Comparison of ENCODE assay signal across 9 cellular contexts in the genomic region with DNA sequence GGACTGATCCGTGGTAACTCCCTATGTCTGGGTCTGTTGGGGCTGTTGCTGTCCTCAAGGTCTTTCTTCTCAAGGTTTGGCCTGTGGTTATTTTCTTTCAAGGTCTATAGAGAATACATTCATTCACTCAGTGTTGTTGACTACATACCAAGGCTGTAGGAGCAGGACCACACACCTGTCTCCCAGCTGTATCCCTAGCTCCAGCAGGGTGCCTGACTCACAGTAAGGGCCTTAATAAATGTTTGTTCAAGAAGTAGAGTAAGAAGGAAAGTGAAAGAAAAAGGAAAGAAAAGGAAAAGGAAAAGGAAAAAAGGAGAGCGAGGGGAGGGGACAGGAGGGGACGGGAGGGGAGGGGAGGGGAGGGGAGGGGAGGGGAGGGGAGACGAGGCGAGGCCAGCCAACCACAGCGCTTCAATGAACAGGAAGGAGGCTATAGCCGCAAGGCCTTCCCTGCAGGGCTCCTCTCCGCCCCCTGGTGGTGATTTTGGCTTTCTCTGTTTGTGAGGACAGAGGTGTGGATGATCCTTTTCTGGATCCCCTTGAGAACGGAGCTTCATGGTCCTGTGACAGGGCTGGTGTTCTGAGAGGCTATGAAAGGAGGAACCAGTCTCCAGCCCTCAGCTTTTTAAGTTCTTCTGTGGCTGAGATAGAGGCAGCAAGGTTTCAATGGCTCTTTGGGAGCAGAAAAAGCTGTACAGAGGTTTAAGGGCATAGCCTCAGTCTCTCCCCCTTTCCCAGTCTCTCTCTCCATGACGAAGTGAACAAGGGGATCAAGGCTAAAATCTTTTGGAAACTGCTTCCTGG. TPM values are rescaled to one million over a fixed set of nuclear protein-coding genes. Genes with fewer than 3 reads are reported as not detected.
DNase-seq lines count a peak whose midpoint lies in the region; ATAC-seq, FAIRE-seq and TF ChIP-seq lines count a peak whose summit lies in the region.
"Had no signal": no experiment of that assay in that cellular context is flagged by ENCODE, and none has a peak within 500 bp of the region (broad histone marks: within the 10 kb centered on the region; RNA-seq: fewer than 3 reads in every experiment).

No MANE protein-coding gene starts in this region.

- no peaks in the 10 kb centered on the region for H3K79me2 ChIP-seq in GM12878 (ENCODE audit: control insufficient read depth, insufficient read depth, low read length)

- peaks cover 18% of the 10 kb centered on the region for H3K9me3 Mint-ChIP-seq in CD8-positive, alpha-beta T cell
- H3K9me3 Mint-ChIP-seq in naive thymus-derived CD4-positive, alpha-beta T cell = peaks cover 17 to 38% (median 24%) of the 10 kb centered on the region in 11 donors

- H3K4me1 ChIP-seq in CD8-positive, alpha-beta T cell (ENCODE audit: insufficient read depth, low read length) = no peaks in the 10 kb centered on the region
- H3K4me1 ChIP-seq in GM12878 (ENCODE audit: control insufficient read depth, insufficient read depth, low read length) (no peaks in the 10 kb centered on the region), psoas muscle (no peaks in the 10 kb centered on the region)
- no peaks in the 10 kb centered on the region for H3K4me1 ChIP-seq in naive thymus-derived CD4-positive, alpha-beta T cell (ENCODE audit: control insufficient read depth in 2 of 2, insufficient read depth in 2 of 2, low read length in 2 of 2)

- H4K20me1 ChIP-seq in GM12878 (ENCODE audit: control insufficient read depth, insufficient read depth) = no peaks in the 10 kb centered on the region

- 2% methylated on average over 9 of the region's 10 CpGs for WGBS in GM12878 (ENCODE audit: insufficient coverage, insufficient replicate concordance, low lambda C conversion rate, missing lambda C conversion rate)
- whole genome bisulfite sequencing in psoas muscle, 3 donors = 43 to 45% (median 44%) methylated on average over 5 to 9 of the region's 10 CpGs

- H3K27me3 Mint-ChIP-seq in CD8-positive, alpha-beta T cell (ENCODE audit: low read depth) = no peaks in the 10 kb centered on the region
- H3K27me3 Mint-ChIP-seq in naive thymus-derived CD4-positive, alpha-beta T cell = peaks cover 0 to 14% (median 5%) of the 10 kb centered on the region in 5 donors

- peak; percentile 63 for ATAC-seq in CD8-positive, alpha-beta T cell
- ATAC-seq in HG02588 (IDR thresholded peaks at IDR 0.05; ENCODE audit: unreplicated experiment) (peak; percentile 58), GM12878 (peak; percentile 88), psoas muscle (no peak), HG03280 (IDR thresholded peaks at IDR 0.05; ENCODE audit: unreplicated experiment) (no peak)
- peak; percentile 76 for ATAC-seq in naive thymus-derived CD4-positive, alpha-beta T cell

- no peak for TF ChIP-seq RAD21 in GM12878 (IDR thresholded peaks at IDR 0.05; ENCODE audit: insufficient read depth, low read depth, low read length)

- H3K9ac ChIP-seq in GM12878 (ENCODE audit: control insufficient read depth, insufficient read depth, low read length) = no peak overlapping the region

- no peak overlapping the region for H2AFZ ChIP-seq in GM12878 (ENCODE audit: control insufficient read depth, low read depth, low read length)

- no peaks in the 10 kb centered on the region for H3K9me3 ChIP-seq in CD8-positive, alpha-beta T cell (ENCODE audit: low read length)
- H3K9me3 ChIP-seq in GM12878 (replicated peaks; ENCODE audit: control insufficient read depth, insufficient read depth, low read length) (peaks cover 4% of the 10 kb centered on the region; the same call in 1 of the 3 replicates), psoas muscle (peaks cover 13% of the 10 kb centered on the region)
- peaks cover 0 to 23% (median 0%) of the 10 kb centered on the region in 3 experiments for H3K9me3 ChIP-seq in naive thymus-derived CD4-positive, alpha-beta T cell (ENCODE audit: control insufficient read depth in 2 of 3, low read length in 3 of 3)

- DNase-seq in CD8-positive, alpha-beta T cell = peak; percentile 15 to 71 (median 57)
- peak; percentile 21 to 61 (median 50) for DNase-seq in T-helper 2 cell
- DNase-seq in GM12878 (ENCODE audit: low read depth, low spot score) = no peak
- peak in 5 of 9 donors; percentile 9 to 41 (median 22) for DNase-seq in naive thymus-derived CD4-positive, alpha-beta T cell
- no peak for DNase-seq in OCI-M2 (lab: John Stamatoyannopoulos, UW; ENCODE audit: unreplicated experiment)
- no peak for DNase-seq in psoas muscle

- TF ChIP-seq POLR2A in GM12878 (IDR thresholded peaks at IDR 0.05; ENCODE audit: low read depth, low read length) = no peak

- no peak for TF ChIP-seq CTCF in CD8-positive, alpha-beta T cell (IDR thresholded peaks at IDR 0.05)
- TF ChIP-seq CTCF in GM12878 (IDR thresholded peaks at IDR 0.05 in 2 of 3, conservative IDR thresholded peaks at IDR 0.05 in 1 of 3; ENCODE audit: control insufficient read depth in 2 of 3, extremely low read depth in 1 of 3, insufficient read depth in 1 of 3, low read depth in 3 of 3, low read length in 3 of 3) = peak; percentile 37 to 56 (median 56)
- TF ChIP-seq CTCF in psoas muscle (IDR thresholded peaks at IDR 0.05) = no peak

- peaks cover 2% of the 10 kb centered on the region for H3K36me3 Mint-ChIP-seq in CD8-positive, alpha-beta T cell
- H3K36me3 Mint-ChIP-seq in naive thymus-derived CD4-positive, alpha-beta T cell = peaks cover 0 to 22% (median 8%) of the 10 kb centered on the region in 5 donors

- no peak overlapping the region for H3K4me2 ChIP-seq in GM12878 (ENCODE audit: control insufficient read depth, insufficient read depth)

- SMC1A ChIA-PET in GM12878 (lab: Charles Lee; ENCODE audit: uncharacterized antibody, unreplicated experiment) = interaction anchor here (0.6 kb wide), 1 partner anchor 181 kb away, joined by 3 read pairs; no protein-coding TSS in a partner anchor

- TF ChIP-seq EP300 in GM12878 (IDR thresholded peaks at IDR 0.05; ENCODE audit: borderline replicate concordance in 1 of 2, control insufficient read depth in 1 of 2, low read depth in 2 of 2, low read length in 2 of 2) = no peak

- H3K4me1 Mint-ChIP-seq in CD8-positive, alpha-beta T cell (ENCODE audit: low read depth) = peaks cover 7% of the 10 kb centered on the region
- H3K4me1 Mint-ChIP-seq in naive thymus-derived CD4-positive, alpha-beta T cell = peaks cover 6 to 13% (median 10%) of the 10 kb centered on the region in 7 donors

- FAIRE-seq in GM12878 (lab: Jason Lieb, UNC) = no peak

- POLR2A ChIA-PET in CD8-positive, alpha-beta T cell (lab: Charles Lee) = no interaction called here
- POLR2A ChIA-PET in GM12878 (lab: Charles Lee) = no interaction called here
- POLR2A ChIA-PET in naive thymus-derived CD4-positive, alpha-beta T cell (lab: Charles Lee) = no interaction called here

- H3K27ac Mint-ChIP-seq in CD8-positive, alpha-beta T cell = no peak overlapping the region
- H3K27ac Mint-ChIP-seq in naive thymus-derived CD4-positive, alpha-beta T cell = peak overlapping the region in 3 of 9 donors; percentile 39 to 46 (median 44)

- CTCF ChIA-PET in CD8-positive, alpha-beta T cell (lab: Charles Lee) = interaction anchor here (0.6 to 2.4 kb wide), 5 partner anchors 9 to 531 kb away, joined by 3 to 10 read pairs (median 3); no protein-coding TSS in a partner anchor
- CTCF ChIA-PET in GM12878 (lab: Yijun Ruan, JAX) = interaction anchor here (1.1 to 3.8 kb wide), 2 partner anchors 21 to 39 kb away, joined by 4 to 22 read pairs; no protein-coding TSS in a partner anchor
- CTCF ChIA-PET in naive thymus-derived CD4-positive, alpha-beta T cell (lab: Charles Lee) = interaction anchor here (0.6 kb wide), 1 partner anchor 303 kb away, joined by 4 read pairs; no protein-coding TSS in a partner anchor

- H3K4me3 Mint-ChIP-seq in CD8-positive, alpha-beta T cell = no peak overlapping the region
- H3K4me3 Mint-ChIP-seq in naive thymus-derived CD4-positive, alpha-beta T cell = peak overlapping the region in 4 of 10 donors; percentile 16 to 41 (median 24)

- intact Hi-C loops in CD8-positive, alpha-beta T cell (cut with DNase I, micrococcal nuclease) = no loop called here
- intact Hi-C loops in GM12878 (cut with micrococcal nuclease; ENCODE audit: unreplicated experiment) = loop anchor here (10.0 kb wide), 1 partner anchor 745 kb away; no protein-coding TSS in a partner anchor
- intact Hi-C loops in naive thymus-derived CD4-positive, alpha-beta T cell (cut with micrococcal nuclease) = no loop called here
- intact Hi-C loops in psoas muscle (cut with DNase I) = no loop called here

- in situ Hi-C loops in GM12878 (cut with MboI) = no loop called here

- H3K4me3 ChIP-seq in CD8-positive, alpha-beta T cell (ENCODE audit: low read depth, low read length) = no peak overlapping the region
- H3K4me3 ChIP-seq in GM12878 (no peak overlapping the region), psoas muscle (no peak overlapping the region)
- no peak overlapping the region for H3K4me3 ChIP-seq in naive thymus-derived CD4-positive, alpha-beta T cell (ENCODE audit: low read length)
- H3K4me3 ChIP-seq: ovary had no signal

- RAD21 ChIA-PET in GM12878 (lab: Charles Lee; ENCODE audit: unreplicated experiment) = interaction anchor here (1.1 kb wide), 1 partner anchor 21 kb away, joined by 3 read pairs; no protein-coding TSS in a partner anchor

- H3K36me3 ChIP-seq in CD8-positive, alpha-beta T cell (ENCODE audit: insufficient read depth, low read length) = no peaks in the 10 kb centered on the region
- H3K36me3 ChIP-seq in GM12878 (ENCODE audit: control insufficient read depth in 2 of 2, insufficient read depth in 2 of 2, low read length in 1 of 2) = no peaks in the 10 kb centered on the region
- H3K36me3 ChIP-seq in naive thymus-derived CD4-positive, alpha-beta T cell (ENCODE audit: control insufficient read depth in 2 of 3, insufficient read depth in 3 of 3, low read length in 3 of 3) = no peaks in the 10 kb centered on the region
- H3K36me3 ChIP-seq in psoas muscle (ENCODE audit: insufficient read depth in 1 of 2, low read depth in 1 of 2) = no peaks in the 10 kb centered on the region
- H3K36me3 ChIP-seq: ovary had no signal

- no peak overlapping the region for H3K27ac ChIP-seq in CD8-positive, alpha-beta T cell (ENCODE audit: low read depth, low read length)
- H3K27ac ChIP-seq in GM12878 (ENCODE audit: control insufficient read depth, insufficient read depth) = no peak overlapping the region
- no peak overlapping the region for H3K27ac ChIP-seq in naive thymus-derived CD4-positive, alpha-beta T cell (ENCODE audit: low read depth, low read length)
- no peak overlapping the region for H3K27ac ChIP-seq in psoas muscle
- H3K27ac ChIP-seq: ovary had no signal

- no TSS peak for BruUV-seq in GM12878 (replicated peaks; lab: Mats Ljungman, UMichigan)

- H3K27me3 ChIP-seq in CD8-positive, alpha-beta T cell (ENCODE audit: insufficient read depth, low read length) = no peaks in the 10 kb centered on the region
- H3K27me3 ChIP-seq in GM12878 (replicated peaks in 1 of 2; ENCODE audit: control insufficient read depth in 2 of 2, insufficient read depth in 2 of 2, low read length in 1 of 2) (no peaks in the 10 kb centered on the region), psoas muscle (ENCODE audit: insufficient read depth in 3 of 3, low read length in 2 of 3) (no peaks in the 10 kb centered on the region)
- no peaks in the 10 kb centered on the region for H3K27me3 ChIP-seq in naive thymus-derived CD4-positive, alpha-beta T cell (ENCODE audit: control insufficient read depth in 2 of 2, insufficient read depth in 2 of 2, low read length in 2 of 2)
- H3K27me3 ChIP-seq: ovary had no signal

RNA-seq across cellular contexts. Expression of a gene that starts 30.6 kb away (rescaled TPM):
- not detected for total RNA-seq in CD8-positive, alpha-beta T cell
- not detected in 2 replicates for total RNA-seq in GM12878 (2013; cell fraction: nucleolus; rRNA removed)
- not detected in 2 replicates for total RNA-seq in GM12878 (2014; rRNA removed)
- not detected in 2 replicates for total RNA-seq in GM12878 (2014; rRNA removed; fragmentation: Illumina TruSeq; extraction: Trizol)
- total RNA-seq in GM12878 (2021) = not detected in 2 replicates
- polyA plus RNA-seq in GM12878 (2011; ENCODE audit: low read depth) = not detected
- not detected in 2 replicates for polyA plus RNA-seq in GM12878 (2011; rRNA removed)
- polyA plus RNA-seq in GM12878 (2011; cell fraction: cytosol; rRNA removed) = not detected in 2 replicates
- polyA plus RNA-seq in GM12878 (2011; cell fraction: nucleus; rRNA removed) = not detected in 2 replicates
- polyA plus RNA-seq in GM12878 (2012) = not detected in 2 replicates
- polyA plus RNA-seq in GM12878 (2014; fragmentation: Illumina TruSeq; extraction: Trizol) = not detected in 2 replicates
- not detected for polyA plus RNA-seq in GM12878 (2014; fragmentation: Nextera tagmentation; extraction: Ambion mirVana)
- not detected in 2 replicates for polyA plus RNA-seq in GM12878 (2014; rRNA removed)
- polyA plus RNA-seq in GM12878 (2016; fragmentation: Nextera tagmentation; extraction: Ambion mirVana) = not detected
- polyA minus RNA-seq in GM12878 (2011; rRNA and poly(A)+ RNA removed) = not detected in 2 replicates
- not detected in 2 replicates for polyA minus RNA-seq in GM12878 (2011; cell fraction: cytosol; rRNA and poly(A)+ RNA removed)
- polyA minus RNA-seq in GM12878 (2011; cell fraction: nucleus; rRNA and poly(A)+ RNA removed) = not detected in 2 replicates
- total RNA-seq in naive thymus-derived CD4-positive, alpha-beta T cell = not detected
- polyA plus RNA-seq in naive thymus-derived CD4-positive, alpha-beta T cell = not detected
- total RNA-seq in psoas muscle = not detected
- polyA plus RNA-seq in psoas muscle = not detected
- total RNA-seq: ovary had no signal
- polyA plus RNA-seq: ovary had no signal

RNA-seq across cellular contexts. Expression of a gene that starts 34.3 kb away (rescaled TPM):
- total RNA-seq in CD8-positive, alpha-beta T cell = not detected
- not detected in 2 replicates for total RNA-seq in GM12878 (2013; cell fraction: nucleolus; rRNA removed)
- total RNA-seq in GM12878 (2014; rRNA removed) (not detected in 2 replicates), GM12878 (2014; rRNA removed; fragmentation: Illumina TruSeq; extraction: Trizol) (not detected in 2 replicates), GM12878 (2021) (not detected in 2 replicates), psoas muscle (not detected)
- not detected for polyA plus RNA-seq in GM12878 (2011; ENCODE audit: low read depth)
- polyA plus RNA-seq in GM12878 (2011; rRNA removed) (not detected in 2 replicates), GM12878 (2014; fragmentation: Illumina TruSeq; extraction: Trizol) (not detected in 2 replicates), GM12878 (2014; fragmentation: Nextera tagmentation; extraction: Ambion mirVana) (not detected), GM12878 (2014; rRNA removed) (not detected in 2 replicates), GM12878 (2016; fragmentation: Nextera tagmentation; extraction: Ambion mirVana) (not detected), psoas muscle (not detected)
- not detected in 2 replicates for polyA plus RNA-seq in GM12878 (2011; cell fraction: cytosol; rRNA removed)
- not detected in 2 replicates for polyA plus RNA-seq in GM12878 (2011; cell fraction: nucleus; rRNA removed)
- not detected in 2 replicates for polyA plus RNA-seq in GM12878 (2012)
- polyA minus RNA-seq in GM12878 (2011; rRNA and poly(A)+ RNA removed) = not detected in 2 replicates
- polyA minus RNA-seq in GM12878 (2011; cell fraction: cytosol; rRNA and poly(A)+ RNA removed) = not detected in 2 replicates
- not detected in 2 replicates for polyA minus RNA-seq in GM12878 (2011; cell fraction: nucleus; rRNA and poly(A)+ RNA removed)
- total RNA-seq in naive thymus-derived CD4-positive, alpha-beta T cell = not detected
- polyA plus RNA-seq in naive thymus-derived CD4-positive, alpha-beta T cell = not detected
- total RNA-seq: ovary had no signal
- polyA plus RNA-seq: ovary had no signal

Comparison
In these comparisons a context has a peak if more than half of its experiments do, and no peak if none do; other contexts are left out.
1. ATAC-seq: peak in CD8-positive, alpha-beta T cell (single experiment), HG02588 (single experiment), GM12878 (single experiment) and naive thymus-derived CD4-positive, alpha-beta T cell (single experiment); none in psoas muscle (0 of 4) and HG03280 (single experiment).
2. DNase-seq: peak in CD8-positive, alpha-beta T cell (7 of 7), T-helper 2 cell (5 of 5) and naive thymus-derived CD4-positive, alpha-beta T cell (5 of 9); none in GM12878 (single experiment), OCI-M2 (single experiment) and psoas muscle (0 of 2).
3. CTCF ChIP-seq: peak in GM12878 (3 of 3); none in CD8-positive, alpha-beta T cell (single experiment) and psoas muscle (single experiment).